ENCODE assay signal across 23 cellular contexts in genomic region chr11:95140397-95141030, GRCh38. TPM values are rescaled to one million over a fixed set of nuclear protein-coding genes. Genes with fewer than 3 reads are reported as not detected.
DNase-seq lines count a peak whose midpoint lies in the region; ATAC-seq, FAIRE-seq and TF ChIP-seq lines count a peak whose summit lies in the region.
"Had no signal": no experiment of that assay in that cellular context is flagged by ENCODE, and none has a peak within 500 bp of the region (broad histone marks: within the 10 kb centered on the region; RNA-seq: fewer than 3 reads in every experiment).

No MANE protein-coding gene starts in this region.

- WGBS in K562 (ENCODE audit: insufficient coverage, low coverage, missing lambda C conversion rate): 16% methylated on average over 4 of the region's 4 CpGs
- WGBS in trophoblast cell (ENCODE audit: extremely low coverage, insufficient coverage, insufficient read length): no CpG with 5 or more reads among the region's 4 CpGs
- 49 to 56% methylated on average over 4 of the region's 4 CpGs for WGBS in tibial nerve, 2 donors

- DNase-seq in K562 (ENCODE audit: extremely low read depth in 1 of 4, low spot score in 3 of 4) (peak in 3 of 4 experiments; percentile 23 to 48 (median 33)), fibroblast of pulmonary artery (ENCODE audit: low read depth) (peak; percentile 72), trophoblast cell (no peak), tibial nerve (ENCODE audit: low spot score in 2 of 2) (no peak)
- DNase-seq: activated CD4-positive, alpha-beta memory T cell treated with anti-CD3 and anti-CD28 coated beads, Interleukin-2, amount 10 ng/mL, durations not matched to agents 7 days and 5 days; Calu3; cortex of kidney; naive thymus-derived CD8-positive, alpha-beta T cell; NCI-H2081 treated with DMSO at 0.1 percent for 48 hours; NCI-H510A; PC-9; SHP77; spleen; stimulated activated CD4-positive, alpha-beta T cell treated with anti-CD3 and anti-CD28 coated beads, Interleukin-2, amount 100 ng/mL, for 48 hours; uterus had no signal

- no TSS peak for BruUV-seq in K562 (replicated peaks; lab: Mats Ljungman, UMichigan)

- H2BK120ac ChIP-seq in trophoblast cell (ENCODE audit: insufficient read depth, low read length, poor library complexity): peak overlapping the region; percentile 17

- H2BK5ac ChIP-seq in trophoblast cell (ENCODE audit: low read depth, low read length, poor library complexity): no peak overlapping the region

- intact Hi-C loops in K562 (cut with micrococcal nuclease): no loop called here

- H2AFZ ChIP-seq in K562 (ENCODE audit: low read depth, low read length) (peak overlapping the region; percentile 16; the same call in 1 of the 2 replicates), trophoblast cell (ENCODE audit: insufficient read depth, low read length, poor library complexity) (no peak overlapping the region)
- H2AFZ ChIP-seq: PC-9 had no signal

- H3K9ac ChIP-seq in K562 (ENCODE audit: insufficient read depth in 1 of 2, low read depth in 2 of 2, low read length in 2 of 2) (no peak overlapping the region), trophoblast cell (ENCODE audit: low read length) (no peak overlapping the region)

- H3K4me3 ChIP-seq in HEK293 (ENCODE audit: low read depth, low read length): no peak overlapping the region
- H3K4me3 ChIP-seq in K562: no peak overlapping the region
- H3K4me3 ChIP-seq in fibroblast of pulmonary artery (replicated peaks; ENCODE audit: low read depth, low read length): no peak overlapping the region
- no peak overlapping the region for H3K4me3 ChIP-seq in trophoblast cell (ENCODE audit: low read depth, low read length)
- no peak overlapping the region for H3K4me3 ChIP-seq in tibial nerve
- H3K4me3 ChIP-seq: PC-9, spleen, uterus had no signal

- no peaks in the 10 kb centered on the region for H3K9me1 ChIP-seq in K562 (ENCODE audit: control insufficient read depth, insufficient read depth, low read length)

- TF ChIP-seq POLR2A in K562 (conservative IDR thresholded peaks at IDR 0.05) (no peak), tibial nerve (IDR thresholded peaks at IDR 0.05) (no peak)

- no peak for TF ChIP-seq RAD21 in K562 (CRISPR knock-in tag; conservative IDR thresholded peaks at IDR 0.05 in 1 of 2, IDR thresholded peaks at IDR 0.05 in 1 of 2)

- CTCF ChIA-PET in HEK293 (lab: Yijun Ruan, JAX): interaction anchor here (0.6 to 2.3 kb wide), 3 partner anchors 68 to 517 kb away, joined by 5 to 12 read pairs (median 6); no protein-coding TSS in a partner anchor
- CTCF ChIA-PET in K562 (lab: Yijun Ruan, JAX; ENCODE audit: low intra/inter-chr PET ratio): interaction anchor here (0.7 kb wide), 1 partner anchor 591 kb away, joined by 3 read pairs; no protein-coding TSS in a partner anchor

- TF ChIP-seq EP300 in K562 (IDR thresholded peaks at IDR 0.05; ENCODE audit: low read length) (no peak), tibial nerve (IDR thresholded peaks at IDR 0.05) (no peak)

- H3K79me1 ChIP-seq in trophoblast cell (ENCODE audit: low read length): peaks cover 5% of the 10 kb centered on the region

- H4K8ac ChIP-seq in trophoblast cell (ENCODE audit: low read depth, low read length): no peak overlapping the region

- no peak overlapping the region for H4K91ac ChIP-seq in trophoblast cell (ENCODE audit: low read depth, low read length)

- H3K9me3 ChIP-seq in HEK293 (ENCODE audit: control insufficient read depth, insufficient read depth, low read depth, low read length) (no peaks in the 10 kb centered on the region), K562 (replicated peaks; ENCODE audit: control insufficient read depth, insufficient read depth, low read depth, low read length) (no peaks in the 10 kb centered on the region), trophoblast cell (ENCODE audit: insufficient read depth, low read depth, low read length) (no peaks in the 10 kb centered on the region), tibial nerve (no peaks in the 10 kb centered on the region)
- H3K9me3 ChIP-seq: spleen, uterus had no signal

- no peaks in the 10 kb centered on the region; a peak in 1 of 5 replicates for H3K27me3 ChIP-seq in K562 (ENCODE audit: control insufficient read depth in 2 of 2, insufficient read depth in 2 of 2, low read length in 2 of 2)
- H3K27me3 ChIP-seq in trophoblast cell (ENCODE audit: insufficient read depth, low read length): no peaks in the 10 kb centered on the region
- no peaks in the 10 kb centered on the region for H3K27me3 ChIP-seq in tibial nerve
- H3K27me3 ChIP-seq: spleen, uterus had no signal

- no peaks in the 10 kb centered on the region for H4K20me1 ChIP-seq in K562 (replicated peaks; ENCODE audit: control insufficient read depth, insufficient read depth, low read length)

- H3K27ac ChIP-seq in HEK293 (ENCODE audit: extremely low read depth, low read depth, low read length) (no peak overlapping the region), K562 (ENCODE audit: extremely low read depth, low read depth, low read length) (no peak overlapping the region), trophoblast cell (ENCODE audit: low read depth, low read length) (no peak overlapping the region), tibial nerve (no peak overlapping the region)
- H3K27ac ChIP-seq: C4-2B, PC-9, spleen, uterus had no signal

- FAIRE-seq in K562 (lab: Jason Lieb, UNC): no peak
- FAIRE-seq: endometrium, GM19239 had no signal

- no peak overlapping the region for H2AK5ac ChIP-seq in trophoblast cell (ENCODE audit: low read length)

- no peaks in the 10 kb centered on the region for H3K36me3 ChIP-seq in HEK293 (ENCODE audit: control insufficient read depth in 2 of 2, insufficient read depth in 1 of 2, low read length in 2 of 2)
- H3K36me3 ChIP-seq in K562 (ENCODE audit: control insufficient read depth, insufficient read depth, low read length): no peaks in the 10 kb centered on the region
- H3K36me3 ChIP-seq in trophoblast cell (ENCODE audit: control insufficient read depth in 1 of 2, insufficient read depth in 2 of 2, low read length in 2 of 2): no peaks in the 10 kb centered on the region
- H3K36me3 ChIP-seq in tibial nerve: no peaks in the 10 kb centered on the region
- H3K36me3 ChIP-seq: spleen, uterus had no signal

- H3K4me1 ChIP-seq in HEK293 (ENCODE audit: control insufficient read depth, insufficient read depth, low read length): no peaks in the 10 kb centered on the region
- peaks cover 9 to 46% of the 10 kb centered on the region in 2 experiments for H3K4me1 ChIP-seq in K562 (replicated peaks in 1 of 2; ENCODE audit: control insufficient read depth in 2 of 2, insufficient read depth in 2 of 2, low read length in 2 of 2)
- peaks cover 0 to 6% of the 10 kb centered on the region in 2 experiments for H3K4me1 ChIP-seq in trophoblast cell (ENCODE audit: control insufficient read depth in 1 of 2, insufficient read depth in 2 of 2, low read length in 2 of 2)
- H3K4me1 ChIP-seq in tibial nerve: peaks cover 0 to 4% (median 0%) of the 10 kb centered on the region in 4 donors
- H3K4me1 ChIP-seq: uterus had no signal

- H3K23ac ChIP-seq in trophoblast cell (ENCODE audit: low read length): no peak overlapping the region

- H3K4me2 ChIP-seq in K562 (ENCODE audit: insufficient read depth, low read length) (no peak overlapping the region), trophoblast cell (ENCODE audit: low read length) (no peak overlapping the region)
- H3K4me2 ChIP-seq: PC-9 had no signal

- no peak for TF ChIP-seq CTCF in HEK293 (tag by site-specific recombination; IDR thresholded peaks at IDR 0.05)
- TF ChIP-seq CTCF in K562 (IDR thresholded peaks at IDR 0.05 in 2 of 3, conservative IDR thresholded peaks at IDR 0.05 in 1 of 3; ENCODE audit: insufficient read depth in 2 of 3, low read depth in 1 of 3, low read length in 3 of 3): no peak
- TF ChIP-seq CTCF in fibroblast of pulmonary artery (IDR thresholded peaks at IDR 0.05; ENCODE audit: low read length, missing control alignments): no peak
- no peak for TF ChIP-seq CTCF in tibial nerve (IDR thresholded peaks at IDR 0.05)

- H3K4ac ChIP-seq in trophoblast cell (ENCODE audit: low read depth, low read length): no peak overlapping the region

- POLR2A ChIA-PET in HEK293 (lab: Yijun Ruan, JAX) (interaction anchor here (1.2 kb wide), 1 partner anchor 74 kb away, joined by 4 read pairs; the partner anchor contains the start of gene SRSF8), K562 (lab: Yijun Ruan, JAX) (interaction anchor here (0.8 to 1.1 kb wide), 2 partner anchors 49 to 553 kb away, joined by 3 read pairs; no protein-coding TSS in a partner anchor)

- no peak overlapping the region for H3K14ac ChIP-seq in trophoblast cell (ENCODE audit: low read length)

- H3K79me2 ChIP-seq in K562 (ENCODE audit: control insufficient read depth, insufficient read depth, low read length) (no peaks in the 10 kb centered on the region), trophoblast cell (ENCODE audit: control insufficient read depth, insufficient read depth, low read length, poor library complexity) (no peaks in the 10 kb centered on the region)

- ATAC-seq in K562 (no peak; the same call in 2 of the 3 replicates), HG02678 (IDR thresholded peaks at IDR 0.05; ENCODE audit: unreplicated experiment) (no peak), GM18517 (IDR thresholded peaks at IDR 0.05; ENCODE audit: unreplicated experiment) (no peak)
- ATAC-seq: left lobe of liver; naive thymus-derived CD8-positive, alpha-beta T cell; stimulated activated memory B cell treated with anti-CD40 and anti-IgM and Interleukin-4, amounts not matched to agents 10 μg/mL and 1 μg/mL and 100 μg/mL, for 72 hours had no signal

- in situ Hi-C loops in K562 (cut with MboI): loop anchor here (5.0 to 10.0 kb wide), 2 partner anchors 78 to 516 kb away; no protein-coding TSS in a partner anchor

- no peak overlapping the region for H4K12ac ChIP-seq in trophoblast cell (ENCODE audit: low read depth, low read length)

- no peak overlapping the region for H2BK12ac ChIP-seq in trophoblast cell (ENCODE audit: low read length)

- H3K18ac ChIP-seq in trophoblast cell (ENCODE audit: low read length): no peak overlapping the region

RNA-seq across cellular contexts. Expression of gene ENDOD1, which starts 50.9 kb away (rescaled TPM):
- total RNA-seq in K562 (2011; cell fraction: chromatin; rRNA removed; ENCODE audit: low replicate concordance): 11.0 and 14.5 TPM in 2 replicates
- 14.3 and 16.5 TPM in 2 replicates for total RNA-seq in K562 (2011; cell fraction: nucleolus; rRNA removed)
- 18.3 and 21.3 TPM in 2 replicates for total RNA-seq in K562 (2011; cell fraction: nucleoplasm; rRNA removed)
- total RNA-seq in K562 (2014; rRNA removed): 9.8 and 10.3 TPM in 2 replicates
- total RNA-seq in K562 (2014; rRNA removed; fragmentation: Illumina TruSeq; extraction: Trizol): 11.8 and 12.2 TPM in 2 replicates
- 8.3 and 8.4 TPM in 2 replicates for total RNA-seq in K562 (2015; rRNA removed; fragmentation: Illumina TruSeq; extraction: Trizol)
- 9.7 and 10.5 TPM in 2 replicates for total RNA-seq in K562 (2021)
- 9.4 and 10.3 TPM in 2 replicates for polyA plus RNA-seq in K562 (2011; rRNA removed)
- 5.9 and 8.7 TPM in 2 replicates for polyA plus RNA-seq in K562 (2011; cell fraction: cytosol; rRNA removed)
- polyA plus RNA-seq in K562 (2011; cell fraction: nucleus; rRNA removed): 5.8 and 9.7 TPM in 2 replicates
- 7.6 and 8.2 TPM in 2 replicates for polyA plus RNA-seq in K562 (2012)
- polyA plus RNA-seq in K562 (2014; fragmentation: Illumina TruSeq; extraction: Trizol): 8.1 and 9.3 TPM in 2 replicates
- 1 to 10 TPM; 4.2 to 4.4 TPM for polyA plus RNA-seq in K562 (2014; fragmentation: Nextera tagmentation; extraction: Ambion mirVana)
- polyA plus RNA-seq in K562 (2014; rRNA removed): 5.1 and 5.2 TPM in 2 replicates
- 16.0 and 20.7 TPM in 2 replicates for polyA minus RNA-seq in K562 (2011; rRNA and poly(A)+ RNA removed)
- polyA minus RNA-seq in K562 (2011; cell fraction: cytosol; rRNA and poly(A)+ RNA removed): 8.1 and 8.5 TPM in 2 replicates
- polyA minus RNA-seq in K562 (2011; cell fraction: nucleus; rRNA and poly(A)+ RNA removed): 6.1 and 14.1 TPM in 2 replicates
- 24.8 and 25.3 TPM in 2 replicates for polyA plus RNA-seq in trophoblast cell (2013)
- 100 to 1,000 TPM; 106 to 210 (median 154) TPM for total RNA-seq in tibial nerve

Comparison
In these comparisons a context has a peak if more than half of its experiments do, and no peak if none do; other contexts are left out.
1. DNase-seq: peak in K562 (3 of 4) and fibroblast of pulmonary artery (single experiment); none in trophoblast cell (0 of 2) and tibial nerve (0 of 2).
2. RNA of gene ENDOD1, which starts 50.9 kb away (total RNA-seq): 106 to 210 TPM in tibial nerve; 8.3 to 21.3 TPM in K562; every median in the first group is over 4 times any median in the second.
3. Of the 44 proteins assayed by ChIP-seq in both K562 and HEK293: peak only in K562: none; only in HEK293: ATF2, KLF10, ZEB2 and ZNF398; in both: none; in neither: 40.